ENCODE assay signal across 1 cellular context in the genomic region with DNA sequence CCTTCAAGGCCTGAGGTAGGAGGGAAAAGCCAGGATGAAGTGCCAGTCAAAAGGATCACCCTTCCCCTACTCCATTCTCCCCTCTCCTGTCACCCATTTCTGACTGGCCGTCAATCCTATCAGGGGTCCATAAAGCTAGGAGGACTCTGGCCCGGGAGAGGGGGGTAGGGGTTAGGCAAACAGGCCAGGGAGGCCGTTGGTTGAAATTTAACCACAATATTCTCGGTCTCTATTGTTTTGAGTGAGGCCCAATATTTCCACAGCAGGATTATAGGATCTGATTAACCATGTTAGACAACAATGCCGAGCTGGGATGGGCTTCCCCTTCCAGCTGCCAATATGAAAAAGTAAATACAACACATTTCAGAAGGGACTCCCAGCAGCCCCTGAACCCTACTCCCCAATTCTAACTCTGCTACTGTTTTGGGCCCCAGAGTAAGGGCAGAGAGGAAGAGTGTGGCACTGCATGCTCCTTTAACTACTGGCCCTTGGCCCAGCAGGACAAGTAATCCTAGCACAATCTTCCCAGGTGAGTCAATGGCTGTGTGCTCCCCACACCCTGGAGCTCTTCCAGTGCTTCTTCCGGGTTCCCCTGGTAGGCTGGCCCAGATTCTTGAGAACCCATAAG.
A peak's percentile ranks its signal among the peaks of the same experiment; 100 is the strongest.
TF ChIP-seq lines count a peak whose summit lies in the region.

No MANE protein-coding gene starts in this region.

TF ChIP-seq in HepG2, 621 proteins besides CTCF, POLR2A, EP300 and RAD21 (continued from another document and continues in another):
- TF ChIP-seq RCOR2 (CRISPR knock-in tag; IDR thresholded peaks at IDR 0.05) (peak; percentile 82), ERF (CRISPR knock-in tag; IDR thresholded peaks at IDR 0.05) (peak; percentile 83), ZNF749 (CRISPR knock-in tag; IDR thresholded peaks at IDR 0.05; ENCODE audit: borderline replicate concordance) (no peak), MIER2 (CRISPR knock-in tag; IDR thresholded peaks at IDR 0.05) (peak; percentile 51; the same call in 1 of the 2 replicates), HNF4G (IDR thresholded peaks at IDR 0.05; ENCODE audit: borderline replicate concordance, low read depth, low read length) (peak; percentile 89), HNF4G (CRISPR knock-in tag; IDR thresholded peaks at IDR 0.05; ENCODE audit: borderline replicate concordance, low read depth) (peak; percentile 83; the same call in 1 of the 2 replicates), GMEB1 (CRISPR knock-in tag; IDR thresholded peaks at IDR 0.05; ENCODE audit: borderline replicate concordance) (peak; percentile 31; the same call in 1 of the 2 replicates), CBFB (CRISPR knock-in tag; IDR thresholded peaks at IDR 0.05) (peak; percentile 95), ZIK1 (CRISPR knock-in tag; IDR thresholded peaks at IDR 0.05; ENCODE audit: borderline replicate concordance, low read depth) (0 out of 2 replicates have a peak, but pooled peaks have one; percentile 36), ZNF24 (IDR thresholded peaks at IDR 0.05) (no peak), FOXJ3 (CRISPR knock-in tag; IDR thresholded peaks at IDR 0.05; ENCODE audit: borderline replicate concordance) (peak; percentile 89; the same call in 1 of the 2 replicates), ZSCAN20 (CRISPR knock-in tag; IDR thresholded peaks at IDR 0.05; ENCODE audit: borderline replicate concordance) (no peak), ZNF275 (CRISPR knock-in tag; IDR thresholded peaks at IDR 0.05; ENCODE audit: borderline replicate concordance) (no peak), BRD4 (CRISPR knock-in tag; IDR thresholded peaks at IDR 0.05) (no peak), ZNF256 (CRISPR knock-in tag; conservative IDR thresholded peaks at IDR 0.05) (no peak), ZNF510 (CRISPR knock-in tag; IDR thresholded peaks at IDR 0.05; ENCODE audit: low read depth) (no peak), CREM (IDR thresholded peaks at IDR 0.05) (peak; percentile 82), CREM (CRISPR knock-in tag; IDR thresholded peaks at IDR 0.05) (no peak), CENPT (CRISPR knock-in tag; IDR thresholded peaks at IDR 0.05; ENCODE audit: low read depth) (no peak), GATAD1 (CRISPR knock-in tag; IDR thresholded peaks at IDR 0.05) (no peak), SIN3B (IDR thresholded peaks at IDR 0.05; ENCODE audit: low read length) (no peak), SRF (IDR thresholded peaks at IDR 0.05; ENCODE audit: low read depth, low read length) (no peak), THAP8 (CRISPR knock-in tag; IDR thresholded peaks at IDR 0.05; ENCODE audit: borderline replicate concordance) (no peak), IRX3 (CRISPR knock-in tag; IDR thresholded peaks at IDR 0.05; ENCODE audit: borderline replicate concordance, low read depth) (no peak), FOXC1 (CRISPR knock-in tag; IDR thresholded peaks at IDR 0.05; ENCODE audit: borderline replicate concordance) (peak; percentile 42; the same call in 1 of the 2 replicates)
- TF ChIP-seq, protein P1, sequence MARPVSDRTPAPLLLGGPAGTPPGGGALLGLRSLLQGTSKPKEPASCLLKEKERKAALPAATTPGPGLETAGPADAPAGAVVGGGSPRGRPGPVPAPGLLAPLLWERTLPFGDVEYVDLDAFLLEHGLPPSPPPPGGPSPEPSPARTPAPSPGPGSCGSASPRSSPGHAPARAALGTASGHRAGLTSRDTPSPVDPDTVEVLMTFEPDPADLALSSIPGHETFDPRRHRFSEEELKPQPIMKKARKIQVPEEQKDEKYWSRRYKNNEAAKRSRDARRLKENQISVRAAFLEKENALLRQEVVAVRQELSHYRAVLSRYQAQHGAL (CRISPR knock-in tag; IDR thresholded peaks at IDR 0.05; ENCODE audit: not compliant biosample characterization), result no peak
- TF ChIP-seq, protein P2, sequence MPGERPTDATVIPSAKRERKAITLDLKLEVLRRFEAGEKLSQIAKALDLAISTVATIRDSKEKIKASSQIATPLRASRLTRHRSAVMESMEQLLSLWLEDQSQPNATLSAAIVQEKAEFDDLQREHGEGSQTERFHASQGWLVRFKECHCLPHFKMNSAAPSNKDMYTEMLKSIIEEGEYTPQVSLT (CRISPR knock-in tag; IDR thresholded peaks at IDR 0.05; ENCODE audit: borderline replicate concordance, low read depth), result no peak
- TF ChIP-seq, protein P3, sequence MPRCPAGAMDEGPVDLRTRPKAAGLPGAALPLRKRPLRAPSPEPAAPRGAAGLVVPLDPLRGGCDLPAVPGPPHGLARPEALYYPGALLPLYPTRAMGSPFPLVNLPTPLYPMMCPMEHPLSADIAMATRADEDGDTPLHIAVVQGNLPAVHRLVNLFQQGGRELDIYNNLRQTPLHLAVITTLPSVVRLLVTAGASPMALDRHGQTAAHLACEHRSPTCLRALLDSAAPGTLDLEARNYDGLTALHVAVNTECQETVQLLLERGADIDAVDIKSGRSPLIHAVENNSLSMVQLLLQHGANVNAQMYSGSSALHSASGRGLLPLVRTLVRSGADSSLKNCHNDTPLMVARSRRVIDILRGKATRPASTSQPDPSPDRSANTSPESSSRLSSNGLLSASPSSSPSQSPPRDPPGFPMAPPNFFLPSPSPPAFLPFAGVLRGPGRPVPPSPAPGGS (CRISPR knock-in tag; IDR thresholded peaks at IDR 0.05), result peak; percentile 87
- TF ChIP-seq, protein P4, sequence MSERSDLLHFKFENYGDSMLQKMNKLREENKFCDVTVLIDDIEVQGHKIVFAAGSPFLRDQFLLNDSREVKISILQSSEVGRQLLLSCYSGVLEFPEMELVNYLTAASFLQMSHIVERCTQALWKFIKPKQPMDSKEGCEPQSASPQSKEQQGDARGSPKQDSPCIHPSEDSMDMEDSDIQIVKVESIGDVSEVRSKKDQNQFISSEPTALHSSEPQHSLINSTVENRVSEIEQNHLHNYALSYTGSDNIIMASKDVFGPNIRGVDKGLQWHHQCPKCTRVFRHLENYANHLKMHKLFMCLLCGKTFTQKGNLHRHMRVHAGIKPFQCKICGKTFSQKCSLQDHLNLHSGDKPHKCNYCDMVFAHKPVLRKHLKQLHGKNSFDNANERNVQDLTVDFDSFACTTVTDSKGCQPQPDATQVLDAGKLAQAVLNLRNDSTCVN (CRISPR knock-in tag; IDR thresholded peaks at IDR 0.05; ENCODE audit: borderline replicate concordance), result no peak
- TF ChIP-seq, protein P5, sequence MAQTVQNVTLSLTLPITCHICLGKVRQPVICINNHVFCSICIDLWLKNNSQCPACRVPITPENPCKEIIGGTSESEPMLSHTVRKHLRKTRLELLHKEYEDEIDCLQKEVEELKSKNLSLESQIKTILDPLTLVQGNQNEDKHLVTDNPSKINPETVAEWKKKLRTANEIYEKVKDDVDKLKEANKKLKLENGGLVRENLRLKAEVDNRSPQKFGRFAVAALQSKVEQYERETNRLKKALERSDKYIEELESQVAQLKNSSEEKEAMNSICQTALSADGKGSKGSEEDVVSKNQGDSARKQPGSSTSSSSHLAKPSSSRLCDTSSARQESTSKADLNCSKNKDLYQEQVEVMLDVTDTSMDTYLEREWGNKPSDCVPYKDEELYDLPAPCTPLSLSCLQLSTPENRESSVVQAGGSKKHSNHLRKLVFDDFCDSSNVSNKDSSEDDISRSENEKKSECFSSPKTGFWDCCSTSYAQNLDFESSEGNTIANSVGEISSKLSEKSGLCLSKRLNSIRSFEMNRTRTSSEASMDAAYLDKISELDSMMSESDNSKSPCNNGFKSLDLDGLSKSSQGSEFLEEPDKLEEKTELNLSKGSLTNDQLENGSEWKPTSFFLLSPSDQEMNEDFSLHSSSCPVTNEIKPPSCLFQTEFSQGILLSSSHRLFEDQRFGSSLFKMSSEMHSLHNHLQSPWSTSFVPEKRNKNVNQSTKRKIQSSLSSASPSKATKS (CRISPR knock-in tag; IDR thresholded peaks at IDR 0.05), result no peak
- TF ChIP-seq, protein P6, sequence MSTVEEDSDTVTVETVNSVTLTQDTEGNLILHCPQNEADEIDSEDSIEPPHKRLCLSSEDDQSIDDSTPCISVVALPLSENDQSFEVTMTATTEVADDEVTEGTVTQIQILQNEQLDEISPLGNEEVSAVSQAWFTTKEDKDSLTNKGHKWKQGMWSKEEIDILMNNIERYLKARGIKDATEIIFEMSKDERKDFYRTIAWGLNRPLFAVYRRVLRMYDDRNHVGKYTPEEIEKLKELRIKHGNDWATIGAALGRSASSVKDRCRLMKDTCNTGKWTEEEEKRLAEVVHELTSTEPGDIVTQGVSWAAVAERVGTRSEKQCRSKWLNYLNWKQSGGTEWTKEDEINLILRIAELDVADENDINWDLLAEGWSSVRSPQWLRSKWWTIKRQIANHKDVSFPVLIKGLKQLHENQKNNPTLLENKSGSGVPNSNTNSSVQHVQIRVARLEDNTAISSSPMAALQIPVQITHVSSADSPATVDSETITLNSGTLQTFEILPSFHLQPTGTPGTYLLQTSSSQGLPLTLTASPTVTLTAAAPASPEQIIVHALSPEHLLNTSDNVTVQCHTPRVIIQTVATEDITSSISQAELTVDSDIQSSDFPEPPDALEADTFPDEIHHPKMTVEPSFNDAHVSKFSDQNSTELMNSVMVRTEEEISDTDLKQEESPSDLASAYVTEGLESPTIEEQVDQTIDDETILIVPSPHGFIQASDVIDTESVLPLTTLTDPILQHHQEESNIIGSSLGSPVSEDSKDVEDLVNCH (CRISPR knock-in tag; IDR thresholded peaks at IDR 0.05), result no peak
- TF ChIP-seq, protein P7, sequence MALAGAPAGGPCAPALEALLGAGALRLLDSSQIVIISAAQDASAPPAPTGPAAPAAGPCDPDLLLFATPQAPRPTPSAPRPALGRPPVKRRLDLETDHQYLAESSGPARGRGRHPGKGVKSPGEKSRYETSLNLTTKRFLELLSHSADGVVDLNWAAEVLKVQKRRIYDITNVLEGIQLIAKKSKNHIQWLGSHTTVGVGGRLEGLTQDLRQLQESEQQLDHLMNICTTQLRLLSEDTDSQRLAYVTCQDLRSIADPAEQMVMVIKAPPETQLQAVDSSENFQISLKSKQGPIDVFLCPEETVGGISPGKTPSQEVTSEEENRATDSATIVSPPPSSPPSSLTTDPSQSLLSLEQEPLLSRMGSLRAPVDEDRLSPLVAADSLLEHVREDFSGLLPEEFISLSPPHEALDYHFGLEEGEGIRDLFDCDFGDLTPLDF (CRISPR knock-in tag; IDR thresholded peaks at IDR 0.05), result no peak
- TF ChIP-seq, protein P8, sequence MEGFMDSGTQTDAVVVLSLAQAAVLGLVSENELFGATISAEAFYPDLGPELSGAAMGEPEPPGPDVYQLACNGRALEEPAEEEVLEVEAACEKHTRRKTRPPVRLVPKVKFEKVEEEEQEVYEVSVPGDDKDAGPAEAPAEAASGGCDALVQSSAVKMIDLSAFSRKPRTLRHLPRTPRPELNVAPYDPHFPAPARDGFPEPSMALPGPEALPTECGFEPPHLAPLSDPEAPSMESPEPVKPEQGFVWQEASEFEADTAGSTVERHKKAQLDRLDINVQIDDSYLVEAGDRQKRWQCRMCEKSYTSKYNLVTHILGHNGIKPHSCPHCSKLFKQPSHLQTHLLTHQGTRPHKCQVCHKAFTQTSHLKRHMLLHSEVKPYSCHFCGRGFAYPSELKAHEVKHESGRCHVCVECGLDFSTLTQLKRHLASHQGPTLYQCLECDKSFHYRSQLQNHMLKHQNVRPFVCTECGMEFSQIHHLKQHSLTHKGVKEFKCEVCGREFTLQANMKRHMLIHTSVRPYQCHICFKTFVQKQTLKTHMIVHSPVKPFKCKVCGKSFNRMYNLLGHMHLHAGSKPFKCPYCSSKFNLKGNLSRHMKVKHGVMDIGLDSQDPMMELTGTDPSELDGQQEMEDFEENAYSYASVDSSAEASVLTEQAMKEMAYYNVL (CRISPR knock-in tag; IDR thresholded peaks at IDR 0.05; ENCODE audit: borderline replicate concordance), result peak; percentile 80; the same call in 1 of the 2 replicates
- TF ChIP-seq, protein P9, sequence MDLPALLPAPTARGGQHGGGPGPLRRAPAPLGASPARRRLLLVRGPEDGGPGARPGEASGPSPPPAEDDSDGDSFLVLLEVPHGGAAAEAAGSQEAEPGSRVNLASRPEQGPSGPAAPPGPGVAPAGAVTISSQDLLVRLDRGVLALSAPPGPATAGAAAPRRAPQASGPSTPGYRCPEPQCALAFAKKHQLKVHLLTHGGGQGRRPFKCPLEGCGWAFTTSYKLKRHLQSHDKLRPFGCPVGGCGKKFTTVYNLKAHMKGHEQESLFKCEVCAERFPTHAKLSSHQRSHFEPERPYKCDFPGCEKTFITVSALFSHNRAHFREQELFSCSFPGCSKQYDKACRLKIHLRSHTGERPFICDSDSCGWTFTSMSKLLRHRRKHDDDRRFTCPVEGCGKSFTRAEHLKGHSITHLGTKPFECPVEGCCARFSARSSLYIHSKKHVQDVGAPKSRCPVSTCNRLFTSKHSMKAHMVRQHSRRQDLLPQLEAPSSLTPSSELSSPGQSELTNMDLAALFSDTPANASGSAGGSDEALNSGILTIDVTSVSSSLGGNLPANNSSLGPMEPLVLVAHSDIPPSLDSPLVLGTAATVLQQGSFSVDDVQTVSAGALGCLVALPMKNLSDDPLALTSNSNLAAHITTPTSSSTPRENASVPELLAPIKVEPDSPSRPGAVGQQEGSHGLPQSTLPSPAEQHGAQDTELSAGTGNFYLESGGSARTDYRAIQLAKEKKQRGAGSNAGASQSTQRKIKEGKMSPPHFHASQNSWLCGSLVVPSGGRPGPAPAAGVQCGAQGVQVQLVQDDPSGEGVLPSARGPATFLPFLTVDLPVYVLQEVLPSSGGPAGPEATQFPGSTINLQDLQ (CRISPR knock-in tag; IDR thresholded peaks at IDR 0.05), result no peak
- TF ChIP-seq, protein P10, sequence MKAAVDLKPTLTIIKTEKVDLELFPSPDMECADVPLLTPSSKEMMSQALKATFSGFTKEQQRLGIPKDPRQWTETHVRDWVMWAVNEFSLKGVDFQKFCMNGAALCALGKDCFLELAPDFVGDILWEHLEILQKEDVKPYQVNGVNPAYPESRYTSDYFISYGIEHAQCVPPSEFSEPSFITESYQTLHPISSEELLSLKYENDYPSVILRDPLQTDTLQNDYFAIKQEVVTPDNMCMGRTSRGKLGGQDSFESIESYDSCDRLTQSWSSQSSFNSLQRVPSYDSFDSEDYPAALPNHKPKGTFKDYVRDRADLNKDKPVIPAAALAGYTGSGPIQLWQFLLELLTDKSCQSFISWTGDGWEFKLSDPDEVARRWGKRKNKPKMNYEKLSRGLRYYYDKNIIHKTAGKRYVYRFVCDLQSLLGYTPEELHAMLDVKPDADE (CRISPR knock-in tag; IDR thresholded peaks at IDR 0.05), result no peak
